Comparison of ENCODE assay signal across 20 cellular contexts in the genomic region with DNA sequence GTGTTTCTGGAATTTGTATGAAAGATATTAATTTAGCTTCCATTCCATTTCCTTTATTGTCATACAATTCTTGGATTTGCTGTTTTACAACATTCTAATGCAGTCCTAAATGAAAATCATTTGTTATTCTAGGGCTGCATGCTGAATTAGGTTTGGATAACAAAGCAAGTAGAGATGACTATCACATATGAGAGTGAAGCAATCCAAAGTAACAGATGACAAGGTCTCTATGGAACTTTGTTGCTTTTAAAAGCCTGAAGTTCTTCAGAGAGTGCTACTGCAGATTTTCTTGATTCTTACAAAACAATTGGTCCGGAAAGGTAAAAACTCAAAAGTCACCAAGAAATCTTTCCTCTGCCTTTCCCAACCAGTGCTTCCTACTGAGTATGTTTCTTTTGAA. TPM values are rescaled to one million over a fixed set of nuclear protein-coding genes. Genes with fewer than 3 reads are reported as not detected.
"Had no signal": no experiment of that assay in that cellular context is flagged by ENCODE, and none has a peak within 500 bp of the region (broad histone marks: within the 10 kb centered on the region; RNA-seq: fewer than 3 reads in every experiment).

No MANE protein-coding gene starts in this region.

- H3K27ac Mint-ChIP-seq: activated CD4-positive, alpha-beta T cell treated with anti-CD3 and anti-CD28 coated beads, Interleukin-2, amount 10 ng/mL, durations not matched to agents 7 days and 5 days; activated naive CD8-positive, alpha-beta T cell treated with anti-CD3 and anti-CD28 coated beads for 36 hours; activated T-helper 1 cell treated with anti-CD3 and anti-CD28 coated beads, Interleukin-12 subunit alpha, Interleukin-12 subunit beta, Interleukin-2, Interleukin-4 antibody, amounts not matched to agents 30 ng/mL and 10 ng/mL and 1 ng/mL, durations not matched to agents 14 hours and 24 hours and 36 hours; effector memory CD8-positive, alpha-beta T cell; stimulated activated memory B cell treated with anti-CD40 and anti-IgM and Interleukin-4, amounts not matched to agents 10 μg/mL and 1 μg/mL and 100 μg/mL, for 72 hours; T-helper 2 cell treated with Interferon-gamma antibody and Interleukin-4, amounts not matched to agents 5 μg/mL and 100 μg/mL, for 36 hours had no signal

- H3K27ac ChIP-seq: brain microvascular endothelial cell, coronary artery, epithelial cell of prostate, heart right ventricle, pancreas, sigmoid colon, thyroid gland, uterus had no signal

- ATAC-seq: effector memory CD8-positive, alpha-beta T cell; left colon; stimulated activated memory B cell treated with anti-CD40 and anti-IgM and Interleukin-4, amounts not matched to agents 10 μg/mL and 1 μg/mL and 100 μg/mL, for 72 hours had no signal

- H3K4me3 ChIP-seq: coronary artery, heart right ventricle, lung, pancreas, sigmoid colon, thyroid gland, uterus had no signal

- DNase-seq: activated CD4-positive, alpha-beta T cell treated with anti-CD3 and anti-CD28 coated beads, Interleukin-2, amount 10 ng/mL, durations not matched to agents 7 days and 5 days; activated naive CD8-positive, alpha-beta T cell treated with anti-CD3 and anti-CD28 coated beads for 36 hours; anterior cingulate cortex; brain microvascular endothelial cell; effector memory CD8-positive, alpha-beta T cell; left colon; midbrain; pancreas; sigmoid colon; thyroid gland; uterus had no signal

- H3K9me3 Mint-ChIP-seq: activated T-helper 1 cell treated with anti-CD3 and anti-CD28 coated beads, Interleukin-12 subunit alpha, Interleukin-12 subunit beta, Interleukin-2, Interleukin-4 antibody, amounts not matched to agents 30 ng/mL and 10 ng/mL and 1 ng/mL, durations not matched to agents 14 hours and 24 hours and 36 hours; effector memory CD8-positive, alpha-beta T cell; T-helper 2 cell treated with Interferon-gamma antibody and Interleukin-4, amounts not matched to agents 5 μg/mL and 100 μg/mL, for 36 hours had no signal

- H3K36me3 Mint-ChIP-seq: stimulated activated memory B cell treated with anti-CD40 and anti-IgM and Interleukin-4, amounts not matched to agents 10 μg/mL and 1 μg/mL and 100 μg/mL, for 72 hours had no signal

- H3K36me3 ChIP-seq: brain microvascular endothelial cell, heart right ventricle, pancreas, sigmoid colon, thyroid gland, uterus had no signal

- H3K9me3 ChIP-seq: pancreas, sigmoid colon, thyroid gland, uterus had no signal

- H3K4me1 Mint-ChIP-seq: activated CD4-positive, alpha-beta T cell treated with anti-CD3 and anti-CD28 coated beads, Interleukin-2, amount 10 ng/mL, durations not matched to agents 7 days and 5 days; activated naive CD8-positive, alpha-beta T cell treated with anti-CD3 and anti-CD28 coated beads for 36 hours; central memory CD8-positive, alpha-beta T cell; stimulated activated memory B cell treated with anti-CD40 and anti-IgM and Interleukin-4, amounts not matched to agents 10 μg/mL and 1 μg/mL and 100 μg/mL, for 72 hours had no signal

- H3K27me3 Mint-ChIP-seq: activated CD4-positive, alpha-beta T cell treated with anti-CD3 and anti-CD28 coated beads, Interleukin-2, amount 10 ng/mL, durations not matched to agents 7 days and 5 days; stimulated activated memory B cell treated with anti-CD40 and anti-IgM and Interleukin-4, amounts not matched to agents 10 μg/mL and 1 μg/mL and 100 μg/mL, for 72 hours had no signal

- H3K4me3 Mint-ChIP-seq: activated CD4-positive, alpha-beta T cell treated with anti-CD3 and anti-CD28 coated beads, Interleukin-2, amount 10 ng/mL, durations not matched to agents 7 days and 5 days; activated naive CD8-positive, alpha-beta T cell treated with anti-CD3 and anti-CD28 coated beads for 36 hours; activated T-helper 1 cell treated with anti-CD3 and anti-CD28 coated beads, Interleukin-12 subunit alpha, Interleukin-12 subunit beta, Interleukin-2, Interleukin-4 antibody, amounts not matched to agents 30 ng/mL and 10 ng/mL and 1 ng/mL, durations not matched to agents 14 hours and 24 hours and 36 hours; central memory CD8-positive, alpha-beta T cell; effector memory CD8-positive, alpha-beta T cell; stimulated activated memory B cell treated with anti-CD40 and anti-IgM and Interleukin-4, amounts not matched to agents 10 μg/mL and 1 μg/mL and 100 μg/mL, for 72 hours; T-helper 2 cell treated with Interferon-gamma antibody and Interleukin-4, amounts not matched to agents 5 μg/mL and 100 μg/mL, for 36 hours had no signal

- H3K27me3 ChIP-seq: brain microvascular endothelial cell, heart right ventricle, pancreas, sigmoid colon, thyroid gland, uterus had no signal

- H3K4me1 ChIP-seq: heart right ventricle, pancreas, sigmoid colon, thyroid gland, uterus had no signal

RNA-seq across cellular contexts. Expression of a gene that starts 56.9 kb away (rescaled TPM):
- total RNA-seq: activated CD8-positive, alpha-beta memory T cell treated with anti-CD3 and anti-CD28 coated beads for 36 hours; activated naive CD8-positive, alpha-beta T cell treated with anti-CD3 and anti-CD28 coated beads for 36 hours had no signal
